In the genomic region with DNA sequence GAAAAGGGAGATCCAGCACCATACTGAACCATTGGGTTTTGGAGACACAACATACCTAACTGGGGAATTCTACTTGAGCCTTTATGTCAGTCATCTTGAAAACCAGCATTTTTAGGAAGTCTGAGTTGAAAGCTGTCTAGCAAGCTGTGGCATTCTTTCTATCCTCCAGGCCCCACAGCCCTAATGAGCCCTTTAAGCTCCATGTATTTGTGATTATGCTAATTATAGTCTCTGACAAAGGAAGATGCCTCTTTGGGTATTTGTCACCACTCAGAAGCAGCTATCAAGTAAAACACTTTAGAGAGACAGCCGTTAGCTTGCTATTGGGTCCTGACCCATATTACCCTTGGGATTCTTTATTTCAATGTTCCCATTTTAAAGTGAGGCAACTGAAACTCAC, we compare ENCODE assay signal across 1 cellular context.
TF ChIP-seq lines count a peak whose summit lies in the region.

No MANE protein-coding gene starts in this region.

TF ChIP-seq in GM23338, 12 proteins besides CTCF, POLR2A, EP300 and RAD21 (continued from another document):
- TF ChIP-seq, protein P1, sequence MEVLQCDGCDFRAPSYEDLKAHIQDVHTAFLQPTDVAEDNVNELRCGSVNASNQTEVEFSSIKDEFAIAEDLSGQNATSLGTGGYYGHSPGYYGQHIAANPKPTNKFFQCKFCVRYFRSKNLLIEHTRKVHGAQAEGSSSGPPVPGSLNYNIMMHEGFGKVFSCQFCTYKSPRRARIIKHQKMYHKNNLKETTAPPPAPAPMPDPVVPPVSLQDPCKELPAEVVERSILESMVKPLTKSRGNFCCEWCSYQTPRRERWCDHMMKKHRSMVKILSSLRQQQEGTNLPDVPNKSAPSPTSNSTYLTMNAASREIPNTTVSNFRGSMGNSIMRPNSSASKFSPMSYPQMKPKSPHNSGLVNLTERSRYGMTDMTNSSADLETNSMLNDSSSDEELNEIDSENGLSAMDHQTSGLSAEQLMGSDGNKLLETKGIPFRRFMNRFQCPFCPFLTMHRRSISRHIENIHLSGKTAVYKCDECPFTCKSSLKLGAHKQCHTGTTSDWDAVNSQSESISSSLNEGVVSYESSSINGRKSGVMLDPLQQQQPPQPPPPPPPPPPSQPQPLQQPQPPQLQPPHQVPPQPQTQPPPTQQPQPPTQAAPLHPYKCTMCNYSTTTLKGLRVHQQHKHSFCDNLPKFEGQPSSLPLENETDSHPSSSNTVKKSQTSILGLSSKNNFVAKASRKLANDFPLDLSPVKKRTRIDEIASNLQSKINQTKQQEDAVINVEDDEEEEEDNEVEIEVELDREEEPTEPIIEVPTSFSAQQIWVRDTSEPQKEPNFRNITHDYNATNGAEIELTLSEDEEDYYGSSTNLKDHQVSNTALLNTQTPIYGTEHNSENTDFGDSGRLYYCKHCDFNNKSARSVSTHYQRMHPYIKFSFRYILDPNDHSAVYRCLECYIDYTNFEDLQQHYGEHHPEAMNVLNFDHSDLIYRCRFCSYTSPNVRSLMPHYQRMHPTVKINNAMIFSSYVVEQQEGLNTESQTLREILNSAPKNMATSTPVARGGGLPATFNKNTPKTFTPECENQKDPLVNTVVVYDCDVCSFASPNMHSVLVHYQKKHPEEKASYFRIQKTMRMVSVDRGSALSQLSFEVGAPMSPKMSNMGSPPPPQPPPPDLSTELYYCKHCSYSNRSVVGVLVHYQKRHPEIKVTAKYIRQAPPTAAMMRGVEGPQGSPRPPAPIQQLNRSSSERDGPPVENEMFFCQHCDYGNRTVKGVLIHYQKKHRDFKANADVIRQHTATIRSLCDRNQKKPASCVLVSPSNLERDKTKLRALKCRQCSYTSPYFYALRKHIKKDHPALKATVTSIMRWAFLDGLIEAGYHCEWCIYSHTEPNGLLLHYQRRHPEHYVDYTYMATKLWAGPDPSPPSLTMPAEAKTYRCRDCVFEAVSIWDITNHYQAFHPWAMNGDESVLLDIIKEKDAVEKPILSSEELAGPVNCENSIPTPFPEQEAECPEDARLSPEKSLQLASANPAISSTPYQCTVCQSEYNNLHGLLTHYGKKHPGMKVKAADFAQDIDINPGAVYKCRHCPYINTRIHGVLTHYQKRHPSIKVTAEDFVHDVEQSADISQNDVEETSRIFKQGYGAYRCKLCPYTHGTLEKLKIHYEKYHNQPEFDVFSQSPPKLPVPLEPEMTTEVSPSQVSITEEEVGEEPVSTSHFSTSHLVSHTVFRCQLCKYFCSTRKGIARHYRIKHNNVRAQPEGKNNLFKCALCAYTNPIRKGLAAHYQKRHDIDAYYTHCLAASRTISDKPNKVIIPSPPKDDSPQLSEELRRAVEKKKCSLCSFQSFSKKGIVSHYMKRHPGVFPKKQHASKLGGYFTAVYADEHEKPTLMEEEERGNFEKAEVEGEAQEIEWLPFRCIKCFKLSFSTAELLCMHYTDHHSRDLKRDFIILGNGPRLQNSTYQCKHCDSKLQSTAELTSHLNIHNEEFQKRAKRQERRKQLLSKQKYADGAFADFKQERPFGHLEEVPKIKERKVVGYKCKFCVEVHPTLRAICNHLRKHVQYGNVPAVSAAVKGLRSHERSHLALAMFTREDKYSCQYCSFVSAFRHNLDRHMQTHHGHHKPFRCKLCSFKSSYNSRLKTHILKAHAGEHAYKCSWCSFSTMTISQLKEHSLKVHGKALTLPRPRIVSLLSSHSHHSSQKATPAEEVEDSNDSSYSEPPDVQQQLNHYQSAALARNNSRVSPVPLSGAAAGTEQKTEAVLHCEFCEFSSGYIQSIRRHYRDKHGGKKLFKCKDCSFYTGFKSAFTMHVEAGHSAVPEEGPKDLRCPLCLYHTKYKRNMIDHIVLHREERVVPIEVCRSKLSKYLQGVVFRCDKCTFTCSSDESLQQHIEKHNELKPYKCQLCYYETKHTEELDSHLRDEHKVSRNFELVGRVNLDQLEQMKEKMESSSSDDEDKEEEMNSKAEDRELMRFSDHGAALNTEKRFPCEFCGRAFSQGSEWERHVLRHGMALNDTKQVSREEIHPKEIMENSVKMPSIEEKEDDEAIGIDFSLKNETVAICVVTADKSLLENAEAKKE (CRISPR knock-in tag; IDR thresholded peaks at IDR 0.05): no peak
- TF ChIP-seq POLR2AphosphoS5 (IDR thresholded peaks at IDR 0.05; ENCODE audit: low read depth) (no peak), NANOG (IDR thresholded peaks at IDR 0.05; ENCODE audit: borderline replicate concordance) (no peak), EZH2phosphoT487 (IDR thresholded peaks at IDR 0.05; ENCODE audit: unreplicated experiment) (no peak), ZNF114 (CRISPR knock-in tag; IDR thresholded peaks at IDR 0.05) (no peak), STAT1 (IDR thresholded peaks at IDR 0.05; ENCODE audit: unreplicated experiment) (no peak), CREB1 (CRISPR knock-in tag; IDR thresholded peaks at IDR 0.05; ENCODE audit: low read depth) (no peak)
- TF ChIP-seq, protein P2, sequence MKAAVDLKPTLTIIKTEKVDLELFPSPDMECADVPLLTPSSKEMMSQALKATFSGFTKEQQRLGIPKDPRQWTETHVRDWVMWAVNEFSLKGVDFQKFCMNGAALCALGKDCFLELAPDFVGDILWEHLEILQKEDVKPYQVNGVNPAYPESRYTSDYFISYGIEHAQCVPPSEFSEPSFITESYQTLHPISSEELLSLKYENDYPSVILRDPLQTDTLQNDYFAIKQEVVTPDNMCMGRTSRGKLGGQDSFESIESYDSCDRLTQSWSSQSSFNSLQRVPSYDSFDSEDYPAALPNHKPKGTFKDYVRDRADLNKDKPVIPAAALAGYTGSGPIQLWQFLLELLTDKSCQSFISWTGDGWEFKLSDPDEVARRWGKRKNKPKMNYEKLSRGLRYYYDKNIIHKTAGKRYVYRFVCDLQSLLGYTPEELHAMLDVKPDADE (IDR thresholded peaks at IDR 0.05): no peak
